Comparison of ENCODE assay signal across 1 cellular context in genomic region chr2:96685592-96686459, GRCh38.
TF ChIP-seq lines count a peak whose summit lies in the region.

No MANE protein-coding gene starts in this region.

TF ChIP-seq in HepG2, 621 proteins besides CTCF, POLR2A, EP300 and RAD21 (continued from another document and continues in another):
- no peak for TF ChIP-seq ARNTL (CRISPR knock-in tag; IDR thresholded peaks at IDR 0.05)
- TF ChIP-seq FLYWCH1 (CRISPR knock-in tag; IDR thresholded peaks at IDR 0.05): no peak
- TF ChIP-seq PITX1 (CRISPR knock-in tag; IDR thresholded peaks at IDR 0.05): 0 out of 2 replicates have a peak, but pooled peaks have one; percentile 66
- TF ChIP-seq SRSF4 (IDR thresholded peaks at IDR 0.05; ENCODE audit: low read depth, low read length, poor library complexity, severe bottlenecking): no peak
- no peak for TF ChIP-seq ZNF160 (CRISPR knock-in tag; IDR thresholded peaks at IDR 0.05)
- 0 out of 2 replicates have a peak, but pooled peaks have one; percentile 25 for TF ChIP-seq ATF5 (CRISPR knock-in tag; IDR thresholded peaks at IDR 0.05; ENCODE audit: low read depth)
- TF ChIP-seq HDAC6 (IDR thresholded peaks at IDR 0.05; ENCODE audit: low read depth, low read length): no peak
- TF ChIP-seq SUZ12 (IDR thresholded peaks at IDR 0.05; ENCODE audit: low read depth, low read length): no peak
- no peak for TF ChIP-seq ZNF710 (CRISPR knock-in tag; IDR thresholded peaks at IDR 0.05; ENCODE audit: borderline replicate concordance)
- no peak for TF ChIP-seq MNT (IDR thresholded peaks at IDR 0.05)
- no peak; the same call in 1 of the 2 replicates for TF ChIP-seq ZNF512B (CRISPR knock-in tag; IDR thresholded peaks at IDR 0.05; ENCODE audit: borderline replicate concordance)
- no peak for TF ChIP-seq GLI4 (CRISPR knock-in tag; IDR thresholded peaks at IDR 0.05; ENCODE audit: borderline replicate concordance)
- peak; percentile 49; the same call in 1 of the 2 replicates for TF ChIP-seq BCL3 (CRISPR knock-in tag; IDR thresholded peaks at IDR 0.05)
- TF ChIP-seq MED13 (CRISPR knock-in tag; IDR thresholded peaks at IDR 0.05): no peak
- TF ChIP-seq DNMT3B (CRISPR knock-in tag; conservative IDR thresholded peaks at IDR 0.05): no peak
- TF ChIP-seq THRA (CRISPR knock-in tag; IDR thresholded peaks at IDR 0.05; ENCODE audit: borderline replicate concordance): peak; percentile 86
- no peak; the same call in 1 of the 2 replicates for TF ChIP-seq ZNF556 (CRISPR knock-in tag; IDR thresholded peaks at IDR 0.05; ENCODE audit: borderline replicate concordance)
- TF ChIP-seq ZNF383 (CRISPR knock-in tag; IDR thresholded peaks at IDR 0.05; ENCODE audit: borderline replicate concordance): no peak
- peak; percentile 82; the same call in 1 of the 2 replicates for TF ChIP-seq MTA1 (CRISPR knock-in tag; IDR thresholded peaks at IDR 0.05; ENCODE audit: borderline replicate concordance)
- no peak for TF ChIP-seq ATRX (CRISPR knock-in tag; IDR thresholded peaks at IDR 0.05; ENCODE audit: borderline replicate concordance)
- peak; percentile 88 for TF ChIP-seq ZNF883 (CRISPR knock-in tag; IDR thresholded peaks at IDR 0.05; ENCODE audit: not compliant biosample characterization)
- peak; percentile 95 for TF ChIP-seq ATF2 (CRISPR knock-in tag; IDR thresholded peaks at IDR 0.05)
- TF ChIP-seq REST (IDR thresholded peaks at IDR 0.05; ENCODE audit: borderline replicate concordance in 1 of 2, low read depth in 1 of 2, low read length in 2 of 2): no peak
- TF ChIP-seq ZNF382 (CRISPR knock-in tag; IDR thresholded peaks at IDR 0.05; ENCODE audit: borderline replicate concordance): no peak
- TF ChIP-seq FOXC1 (CRISPR knock-in tag; IDR thresholded peaks at IDR 0.05; ENCODE audit: borderline replicate concordance): peak; percentile 47; the same call in 1 of the 2 replicates
- no peak; the same call in 1 of the 2 replicates for TF ChIP-seq ATF7 (IDR thresholded peaks at IDR 0.05)
- peak; percentile 91 for TF ChIP-seq ATF7 (CRISPR knock-in tag; IDR thresholded peaks at IDR 0.05)
- TF ChIP-seq ZFP36L2 (CRISPR knock-in tag; IDR thresholded peaks at IDR 0.05): no peak
- no peak for TF ChIP-seq ZNF740 (CRISPR knock-in tag; IDR thresholded peaks at IDR 0.05)
- TF ChIP-seq ZNF552 (CRISPR knock-in tag; IDR thresholded peaks at IDR 0.05; ENCODE audit: borderline replicate concordance): peak; percentile 80; the same call in 1 of the 2 replicates
- TF ChIP-seq HNF4G (IDR thresholded peaks at IDR 0.05; ENCODE audit: borderline replicate concordance, low read depth, low read length): no peak
- peak; percentile 62; the same call in 1 of the 2 replicates for TF ChIP-seq HNF4G (CRISPR knock-in tag; IDR thresholded peaks at IDR 0.05; ENCODE audit: borderline replicate concordance, low read depth)
- 0 out of 2 replicates have a peak, but pooled peaks have one; percentile 26 for TF ChIP-seq RFXANK (CRISPR knock-in tag; IDR thresholded peaks at IDR 0.05)
- TF ChIP-seq KLF9 (CRISPR knock-in tag; IDR thresholded peaks at IDR 0.05; ENCODE audit: low read depth): no peak
- no peak; the same call in 1 of the 2 replicates for TF ChIP-seq DMAP1 (CRISPR knock-in tag; IDR thresholded peaks at IDR 0.05)
- TF ChIP-seq HOMEZ (CRISPR knock-in tag; IDR thresholded peaks at IDR 0.05; ENCODE audit: low read depth): 0 out of 2 replicates have a peak, but pooled peaks have one; percentile 7
- no peak for TF ChIP-seq HES4 (CRISPR knock-in tag; IDR thresholded peaks at IDR 0.05; ENCODE audit: borderline replicate concordance)
- TF ChIP-seq YEATS2 (CRISPR knock-in tag; IDR thresholded peaks at IDR 0.05; ENCODE audit: borderline replicate concordance): peak; percentile 28; the same call in 1 of the 2 replicates
- TF ChIP-seq ZNF326 (CRISPR knock-in tag; IDR thresholded peaks at IDR 0.05; ENCODE audit: borderline replicate concordance): no peak
- TF ChIP-seq E2F5 (CRISPR knock-in tag; conservative IDR thresholded peaks at IDR 0.05): no peak
- no peak for TF ChIP-seq KMT2B (CRISPR knock-in tag; IDR thresholded peaks at IDR 0.05)
- TF ChIP-seq TEAD2 (CRISPR knock-in tag; IDR thresholded peaks at IDR 0.05): no peak
